ENCODE assay signal across 8 cellular contexts in the genomic region with DNA sequence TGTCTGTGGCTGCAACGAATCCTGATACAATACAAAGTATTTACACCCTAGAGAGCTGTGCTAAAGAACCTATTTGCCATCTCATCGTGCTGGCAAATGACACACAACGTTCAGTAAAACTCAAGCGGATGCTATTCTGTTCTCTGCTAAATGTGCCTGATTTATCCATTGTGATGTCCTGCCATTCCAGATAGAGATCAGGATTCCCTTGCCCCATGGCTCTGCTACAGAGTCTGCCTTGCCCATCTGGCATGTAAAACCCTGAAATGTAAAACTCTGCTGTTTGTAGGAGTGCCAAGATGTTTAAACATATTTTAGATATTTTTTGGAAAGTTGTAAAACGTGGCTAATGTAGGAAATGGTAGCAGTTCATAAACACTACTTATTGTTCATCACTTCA. TPM values are rescaled to one million over a fixed set of nuclear protein-coding genes. Genes with fewer than 3 reads are reported as not detected.
"Had no signal": no experiment of that assay in that cellular context is flagged by ENCODE, and none has a peak within 500 bp of the region (broad histone marks: within the 10 kb centered on the region; RNA-seq: fewer than 3 reads in every experiment).

No MANE protein-coding gene starts in this region.

- DNase-seq: GDM1, GF-D8 had no signal

- ATAC-seq: GM12878 had no signal

- H3K4me3 ChIP-seq: GM12878 had no signal

- FAIRE-seq: G401.6, GM12878, GM12891, GM12892, GM18507, GM19239 had no signal

RNA-seq across cellular contexts. Expression of a gene that starts 20.0 kb away (rescaled TPM):
- total RNA-seq: GM12878 had no signal
- polyA plus RNA-seq: GM12878 had no signal
